In the genomic region with DNA sequence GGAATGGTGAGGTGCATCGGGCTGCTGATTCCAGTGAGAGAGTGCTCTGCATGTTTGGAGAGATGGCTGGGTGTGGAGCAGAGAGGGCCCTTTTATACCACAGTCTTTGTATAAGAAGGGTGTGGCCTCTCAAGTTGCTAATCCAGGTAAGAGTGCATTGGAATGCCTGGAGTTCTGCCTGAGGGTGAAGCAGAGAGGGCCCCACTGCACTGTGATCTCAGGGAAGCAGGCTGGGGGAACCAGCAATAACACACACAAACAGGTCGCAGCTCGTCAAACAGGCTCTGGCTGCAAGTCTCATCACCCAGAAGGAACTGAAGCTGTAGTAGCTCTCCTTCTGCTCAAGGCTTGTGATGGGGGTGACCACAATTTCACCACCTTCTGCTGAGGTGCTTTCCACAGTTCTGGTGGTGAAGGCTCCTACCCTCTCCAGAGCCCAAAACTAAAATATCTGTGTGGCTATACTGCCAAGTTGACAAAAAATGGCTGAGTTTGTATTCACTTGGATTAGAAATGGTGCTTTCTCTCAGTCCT, we compare ENCODE assay signal across 14 cellular contexts.
"Had no signal": no experiment of that assay in that cellular context is flagged by ENCODE, and none has a peak within 500 bp of the region (broad histone marks: within the 10 kb centered on the region; RNA-seq: fewer than 3 reads in every experiment).

No MANE protein-coding gene starts in this region.

- H3K9me3 ChIP-seq: testis had no signal

- H3K27ac ChIP-seq: dorsolateral prefrontal cortex, heart right ventricle, testis, upper lobe of right lung had no signal

- H3K27me3 ChIP-seq: dorsolateral prefrontal cortex, heart right ventricle, testis, upper lobe of right lung had no signal

- H3K4me1 ChIP-seq: testis had no signal

- H3K27ac Mint-ChIP-seq: activated B cell treated with CpG ODN at 0.5 μM for 24 hours; activated CD4-positive, alpha-beta T cell treated with anti-CD3 and anti-CD28 coated beads, Interleukin-2, amount 10 ng/mL, durations not matched to agents 24 days and 14 days; activated T-helper 1 cell treated with anti-CD3 and anti-CD28 coated beads, Interleukin-12 subunit alpha, Interleukin-12 subunit beta, Interleukin-2, Interleukin-4 antibody, amounts not matched to agents 30 ng/mL and 10 ng/mL and 1 ng/mL, durations not matched to agents 14 hours and 24 hours and 36 hours; nephron progenitor cell; stimulated activated naive CD8-positive, alpha-beta T cell treated with anti-CD3 and anti-CD28 coated beads, Interleukin-15, amount 100 ng/mL, for 72 hours had no signal

- H3K36me3 ChIP-seq: heart right ventricle, upper lobe of right lung had no signal

- H3K27me3 Mint-ChIP-seq: activated B cell treated with CpG ODN at 0.5 μM for 24 hours; activated CD4-positive, alpha-beta T cell treated with anti-CD3 and anti-CD28 coated beads, Interleukin-2, amount 10 ng/mL, durations not matched to agents 24 days and 14 days; stimulated activated naive CD8-positive, alpha-beta T cell treated with anti-CD3 and anti-CD28 coated beads, Interleukin-15, amount 100 ng/mL, for 72 hours had no signal

- H3K4me3 Mint-ChIP-seq: activated B cell treated with CpG ODN at 0.5 μM for 24 hours; activated CD4-positive, alpha-beta T cell treated with anti-CD3 and anti-CD28 coated beads, Interleukin-2, amount 10 ng/mL, durations not matched to agents 24 days and 14 days; activated T-helper 1 cell treated with anti-CD3 and anti-CD28 coated beads, Interleukin-12 subunit alpha, Interleukin-12 subunit beta, Interleukin-2, Interleukin-4 antibody, amounts not matched to agents 30 ng/mL and 10 ng/mL and 1 ng/mL, durations not matched to agents 14 hours and 24 hours and 36 hours; nephron progenitor cell; stimulated activated naive CD8-positive, alpha-beta T cell treated with anti-CD3 and anti-CD28 coated beads, Interleukin-15, amount 100 ng/mL, for 72 hours had no signal

- H3K4me1 Mint-ChIP-seq: activated B cell treated with CpG ODN at 0.5 μM for 24 hours; activated CD4-positive, alpha-beta T cell treated with anti-CD3 and anti-CD28 coated beads, Interleukin-2, amount 10 ng/mL, durations not matched to agents 24 days and 14 days; nephron progenitor cell; stimulated activated naive CD8-positive, alpha-beta T cell treated with anti-CD3 and anti-CD28 coated beads, Interleukin-15, amount 100 ng/mL, for 72 hours had no signal

- ATAC-seq: heart right ventricle; stimulated activated naive CD8-positive, alpha-beta T cell treated with anti-CD3 and anti-CD28 coated beads, Interleukin-15, amount 100 ng/mL, for 72 hours; upper lobe of right lung had no signal

- DNase-seq: activated B cell treated with CpG ODN at 0.5 μM for 24 hours; activated CD4-positive, alpha-beta T cell treated with anti-CD3 and anti-CD28 coated beads, Interleukin-2, amount 10 ng/mL, durations not matched to agents 24 days and 14 days; activated naive CD4-positive, alpha-beta T cell; aorta; dorsolateral prefrontal cortex; heart right ventricle; kidney; nephron progenitor cell; stimulated activated CD4-positive, alpha-beta T cell treated with anti-CD3 and anti-CD28 coated beads, Interleukin-2, amount 100 ng/mL, for 48 hours; stimulated activated CD8-positive, alpha-beta memory T cell treated with anti-CD3 and anti-CD28 coated beads, Interleukin-4, amount 100 ng/mL, for 48 hours; stimulated activated naive CD8-positive, alpha-beta T cell treated with anti-CD3 and anti-CD28 coated beads, Interleukin-15, amount 100 ng/mL, for 72 hours; testis; upper lobe of right lung had no signal

- H3K4me3 ChIP-seq: dorsolateral prefrontal cortex, heart right ventricle, testis, upper lobe of right lung had no signal
